20 cellular contexts compared by ENCODE assay signal in genomic region chr16:70364399-70364798, GRCh38. TPM values are rescaled to one million over a fixed set of nuclear protein-coding genes. Genes with fewer than 3 reads are reported as not detected.
DNase-seq lines count a peak whose midpoint lies in the region; ATAC-seq and TF ChIP-seq lines count a peak whose summit lies in the region.
"Had no signal": no experiment of that assay in that cellular context is flagged by ENCODE, and none has a peak within 500 bp of the region (broad histone marks: within the 10 kb centered on the region; RNA-seq: fewer than 3 reads in every experiment).

No MANE protein-coding gene starts in this region.

- no peaks in the 10 kb centered on the region for H3K4me1 Mint-ChIP-seq in activated CD4-positive, alpha-beta T cell treated with anti-CD3 and anti-CD28 coated beads for 36 hours
- H3K4me1 Mint-ChIP-seq in activated CD4-positive, alpha-beta T cell treated with anti-CD3 and anti-CD28 coated beads, Interleukin-2, amount 10 ng/mL, durations not matched to agents 24 days and 14 days = no peaks in the 10 kb centered on the region
- no peaks in the 10 kb centered on the region for H3K4me1 Mint-ChIP-seq in activated T-helper 17 cell treated with anti-CD3 and anti-CD28 coated beads, Interleukin-2, amount 50 U/mL, for 72 hours
- H3K4me1 Mint-ChIP-seq: CD4-positive, CD25-positive, alpha-beta regulatory T cell had no signal

- no peaks in the 10 kb centered on the region for H3K9me2 ChIP-seq in SK-N-SH

- no peaks in the 10 kb centered on the region for H4K20me1 ChIP-seq in SK-N-SH (ENCODE audit: insufficient read depth)

- H3K27ac ChIP-seq in adrenal gland = no peak overlapping the region
- no peak overlapping the region for H3K27ac ChIP-seq in SK-N-SH (ENCODE audit: low read depth in 2 of 2, low read length in 1 of 2)
- H3K27ac ChIP-seq: 22Rv1, Peyer's patch, SK-N-MC had no signal

- H3K79me2 ChIP-seq in SK-N-SH (ENCODE audit: insufficient read depth) = no peaks in the 10 kb centered on the region

- no peak overlapping the region for H2AFZ ChIP-seq in SK-N-SH (ENCODE audit: low read depth)

- no peak overlapping the region for H3K4me3 ChIP-seq in GM06990 (replicated peaks; ENCODE audit: low read depth, low read length)
- H3K4me3 ChIP-seq in adrenal gland = no peak overlapping the region
- H3K4me3 ChIP-seq in SK-N-SH (ENCODE audit: low read depth in 2 of 2, low read length in 1 of 2) = no peak overlapping the region
- H3K4me3 ChIP-seq: Peyer's patch, SK-N-MC had no signal

- H3F3A ChIP-seq in SK-N-SH (replicated peaks; ENCODE audit: insufficient read depth) = peaks cover 17% of the 10 kb centered on the region

- H3K9ac ChIP-seq in SK-N-SH = no peak overlapping the region

- no peaks in the 10 kb centered on the region for H3K9me3 ChIP-seq in adrenal gland (replicated peaks in 1 of 3)
- H3K9me3 ChIP-seq in SK-N-SH = no peaks in the 10 kb centered on the region
- H3K9me3 ChIP-seq: BE2C, Peyer's patch had no signal

- TF ChIP-seq CTCF in GM06990 (IDR thresholded peaks at IDR 0.05; ENCODE audit: insufficient read depth, low read length, poor library complexity, severe bottlenecking) = peak; percentile 24
- no peak for TF ChIP-seq CTCF in adrenal gland (IDR thresholded peaks at IDR 0.05)
- TF ChIP-seq CTCF in SK-N-SH (IDR thresholded peaks at IDR 0.05) = no peak

- DNase-seq in activated CD4-positive, alpha-beta T cell treated with anti-CD3 and anti-CD28 coated beads for 36 hours = peak; percentile 8
- DNase-seq in activated CD4-positive, alpha-beta T cell treated with anti-CD3 and anti-CD28 coated beads, Interleukin-2, amount 10 ng/mL, durations not matched to agents 24 days and 14 days = no peak
- DNase-seq in GM06990 (ENCODE audit: extremely low read depth, insufficient read length) = no peak
- DNase-seq in NCI-H2171 (lab: John Stamatoyannopoulos, UW) = peak; percentile 13
- DNase-seq in adrenal gland = no peak
- DNase-seq in SK-N-SH = no peak
- DNase-seq: BE2C; CD4-positive, CD25-positive, alpha-beta regulatory T cell; COR-L47; GDM1; HFFc6; NCI-H1417 treated with DMSO at 0.1 percent for 48 hours; NCI-H187 treated with DMSO at 0.1 percent for 48 hours; NCI-H526; Peyer's patch; Right ventricle myocardium superior had no signal

- peak overlapping the region; percentile 55 for H3K27ac Mint-ChIP-seq in activated CD4-positive, alpha-beta T cell treated with anti-CD3 and anti-CD28 coated beads for 36 hours
- H3K27ac Mint-ChIP-seq in activated CD4-positive, alpha-beta T cell treated with anti-CD3 and anti-CD28 coated beads, Interleukin-2, amount 10 ng/mL, durations not matched to agents 24 days and 14 days = no peak overlapping the region
- no peak overlapping the region for H3K27ac Mint-ChIP-seq in activated T-helper 17 cell treated with anti-CD3 and anti-CD28 coated beads, Interleukin-2, amount 50 U/mL, for 72 hours
- H3K27ac Mint-ChIP-seq: HFFc6 had no signal

- H3K4me2 ChIP-seq in SK-N-SH = no peak overlapping the region

- H3K36me3 Mint-ChIP-seq in activated CD4-positive, alpha-beta T cell treated with anti-CD3 and anti-CD28 coated beads for 36 hours (ENCODE audit: low read depth) = peaks cover 44% of the 10 kb centered on the region
- peaks cover 44% of the 10 kb centered on the region for H3K36me3 Mint-ChIP-seq in activated CD4-positive, alpha-beta T cell treated with anti-CD3 and anti-CD28 coated beads, Interleukin-2, amount 10 ng/mL, durations not matched to agents 24 days and 14 days (ENCODE audit: low read depth)
- peaks cover 98% of the 10 kb centered on the region for H3K36me3 Mint-ChIP-seq in activated T-helper 17 cell treated with anti-CD3 and anti-CD28 coated beads, Interleukin-2, amount 50 U/mL, for 72 hours (ENCODE audit: low read depth)

- H3K27me3 ChIP-seq in GM06990 (replicated peaks; ENCODE audit: control insufficient read depth, insufficient read depth, low read length) (no peaks in the 10 kb centered on the region), adrenal gland (no peaks in the 10 kb centered on the region), SK-N-SH (ENCODE audit: insufficient read depth) (no peaks in the 10 kb centered on the region)
- H3K27me3 ChIP-seq: BE2C, Peyer's patch had no signal

- no peaks in the 10 kb centered on the region for H3K9me3 Mint-ChIP-seq in activated CD4-positive, alpha-beta T cell treated with anti-CD3 and anti-CD28 coated beads for 36 hours (ENCODE audit: low read depth)
- no peaks in the 10 kb centered on the region for H3K9me3 Mint-ChIP-seq in activated CD4-positive, alpha-beta T cell treated with anti-CD3 and anti-CD28 coated beads, Interleukin-2, amount 10 ng/mL, durations not matched to agents 24 days and 14 days
- no peaks in the 10 kb centered on the region for H3K9me3 Mint-ChIP-seq in activated T-helper 17 cell treated with anti-CD3 and anti-CD28 coated beads, Interleukin-2, amount 50 U/mL, for 72 hours
- H3K9me3 Mint-ChIP-seq: CD4-positive, CD25-positive, alpha-beta regulatory T cell; HFFc6 had no signal

- no peaks in the 10 kb centered on the region for H3K27me3 Mint-ChIP-seq in activated CD4-positive, alpha-beta T cell treated with anti-CD3 and anti-CD28 coated beads for 36 hours
- H3K27me3 Mint-ChIP-seq in activated CD4-positive, alpha-beta T cell treated with anti-CD3 and anti-CD28 coated beads, Interleukin-2, amount 10 ng/mL, durations not matched to agents 24 days and 14 days = no peaks in the 10 kb centered on the region
- no peaks in the 10 kb centered on the region for H3K27me3 Mint-ChIP-seq in activated T-helper 17 cell treated with anti-CD3 and anti-CD28 coated beads, Interleukin-2, amount 50 U/mL, for 72 hours
- H3K27me3 Mint-ChIP-seq: CD4-positive, CD25-positive, alpha-beta regulatory T cell had no signal

- H3K36me3 ChIP-seq in GM06990 (ENCODE audit: control insufficient read depth, insufficient read depth, low read length) (peaks cover 22% of the 10 kb centered on the region), adrenal gland (replicated peaks in 1 of 2) (peaks cover 0 to 95% of the 10 kb centered on the region in 2 donors), SK-N-SH (replicated peaks in 1 of 2; ENCODE audit: control insufficient read depth in 1 of 2, insufficient read depth in 2 of 2, low read length in 1 of 2) (peaks cover 41 to 67% of the 10 kb centered on the region in 2 experiments)

- H3K4me1 ChIP-seq in adrenal gland (replicated peaks in 1 of 2) (no peaks in the 10 kb centered on the region), SK-N-SH (ENCODE audit: control insufficient read depth in 1 of 2, insufficient read depth in 2 of 2, low read depth in 1 of 2, low read length in 1 of 2) (no peaks in the 10 kb centered on the region)
- H3K4me1 ChIP-seq: BE2C, Peyer's patch had no signal

- CTCF ChIA-PET in activated CD4-positive, alpha-beta T cell treated with anti-CD3 and anti-CD28 coated beads for 36 hours (lab: Charles Lee) = no interaction called here
- CTCF ChIA-PET in SK-N-SH (lab: Yijun Ruan, JAX) = interaction anchor here (0.9 to 2.4 kb wide), 3 partner anchors 17 to 289 kb away, joined by 3 to 9 read pairs (median 3); partner anchors contain the start of gene DDX19A

- intact Hi-C loops in activated CD4-positive, alpha-beta T cell treated with anti-CD3 and anti-CD28 coated beads for 36 hours (cut with DNase I, micrococcal nuclease) = no loop called here
- intact Hi-C loops in activated CD4-positive, alpha-beta T cell treated with anti-CD3 and anti-CD28 coated beads, Interleukin-2, amount 10 ng/mL, durations not matched to agents 24 days and 14 days (cut with micrococcal nuclease) = no loop called here
- intact Hi-C loops in adrenal gland (cut with DNase I) = loop anchor here in 1 of 2 donors (10.0 kb wide), 1 partner anchor 280 kb away; the partner anchor contains the start of gene IL34

- no peak for TF ChIP-seq EP300 in SK-N-SH (IDR thresholded peaks at IDR 0.05; ENCODE audit: borderline replicate concordance in 1 of 2, low read depth in 1 of 2, low read length in 1 of 2)

- 86 to 95% (median 93%) methylated on average over 3 to 5 of the region's 5 CpGs for WGBS in adrenal gland, 4 donors
- 96% methylated on average over 4 of the region's 5 CpGs for WGBS in SK-N-SH (ENCODE audit: low lambda C conversion rate)

- POLR2A ChIA-PET in activated CD4-positive, alpha-beta T cell treated with anti-CD3 and anti-CD28 coated beads for 36 hours (lab: Charles Lee) = no interaction called here
- POLR2A ChIA-PET in SK-N-SH (lab: Yijun Ruan, JAX) = interaction anchor here (0.6 kb wide), 1 partner anchor 9 kb away, joined by 5 read pairs; no protein-coding TSS in a partner anchor

- no peak for TF ChIP-seq POLR2A in adrenal gland (IDR thresholded peaks at IDR 0.05)

- no peak overlapping the region for H3K4me3 Mint-ChIP-seq in activated CD4-positive, alpha-beta T cell treated with anti-CD3 and anti-CD28 coated beads for 36 hours
- H3K4me3 Mint-ChIP-seq in activated CD4-positive, alpha-beta T cell treated with anti-CD3 and anti-CD28 coated beads, Interleukin-2, amount 10 ng/mL, durations not matched to agents 24 days and 14 days = no peak overlapping the region
- no peak overlapping the region for H3K4me3 Mint-ChIP-seq in activated T-helper 17 cell treated with anti-CD3 and anti-CD28 coated beads, Interleukin-2, amount 50 U/mL, for 72 hours
- H3K4me3 Mint-ChIP-seq: CD4-positive, CD25-positive, alpha-beta regulatory T cell; HFFc6 had no signal

- ATAC-seq in activated CD4-positive, alpha-beta T cell treated with anti-CD3 and anti-CD28 coated beads for 36 hours = peak; percentile 30
- ATAC-seq in activated T-helper 17 cell treated with anti-CD3 and anti-CD28 coated beads, Interleukin-2, amount 50 U/mL, for 72 hours (replicated peaks) = peak; percentile 29
- ATAC-seq in GM18909 (IDR thresholded peaks at IDR 0.05; ENCODE audit: poor library complexity, unreplicated experiment) = no peak

- no peak for TF ChIP-seq RAD21 in SK-N-SH (IDR thresholded peaks at IDR 0.05; ENCODE audit: low read length)

RNA-seq across cellular contexts. Expression of gene DDX19A, which starts 17.7 kb away (rescaled TPM):
- 10 to 100 TPM; 47.7 to 52.9 TPM for total RNA-seq in activated CD4-positive, alpha-beta T cell treated with anti-CD3 and anti-CD28 coated beads for 36 hours
- total RNA-seq in activated CD4-positive, alpha-beta T cell treated with anti-CD3 and anti-CD28 coated beads, Interleukin-2, amount 10 ng/mL, durations not matched to agents 24 days and 14 days = 73.0 and 73.3 TPM in 2 replicates
- 10 to 100 TPM; 40.3 to 52.6 TPM for total RNA-seq in activated T-helper 17 cell treated with anti-CD3 and anti-CD28 coated beads, Interleukin-2, amount 50 U/mL, for 72 hours
- total RNA-seq in adrenal gland = 10 to 100 TPM; 31.1 to 64.8 (median 42.3) TPM
- polyA plus RNA-seq in adrenal gland (10 to 100 TPM; 14.6 to 55.5 (median 14.9) TPM), SK-N-SH (2012; rRNA removed) (56.0 and 61.1 TPM in 2 replicates)
- 50.2 and 54.3 TPM in 2 replicates for polyA plus RNA-seq in SK-N-SH (2012; cell fraction: cytosol; rRNA removed)
- 50.3 and 61.2 TPM in 2 replicates for polyA plus RNA-seq in SK-N-SH (2012; cell fraction: nucleus; rRNA removed)

Comparison
In these comparisons a context has a peak if more than half of its experiments do, and no peak if none do; other contexts are left out.
1. DNase-seq: peak in activated CD4-positive, alpha-beta T cell treated with anti-CD3 and anti-CD28 coated beads for 36 hours (single experiment) and NCI-H2171 (single experiment); none in activated CD4-positive, alpha-beta T cell treated with anti-CD3 and anti-CD28 coated beads, Interleukin-2, amount 10 ng/mL, durations not matched to agents 24 days and 14 days (single experiment), GM06990 (single experiment), adrenal gland (0 of 7) and SK-N-SH (single experiment).